ENCODE assay signal across 13 cellular contexts in the genomic region with DNA sequence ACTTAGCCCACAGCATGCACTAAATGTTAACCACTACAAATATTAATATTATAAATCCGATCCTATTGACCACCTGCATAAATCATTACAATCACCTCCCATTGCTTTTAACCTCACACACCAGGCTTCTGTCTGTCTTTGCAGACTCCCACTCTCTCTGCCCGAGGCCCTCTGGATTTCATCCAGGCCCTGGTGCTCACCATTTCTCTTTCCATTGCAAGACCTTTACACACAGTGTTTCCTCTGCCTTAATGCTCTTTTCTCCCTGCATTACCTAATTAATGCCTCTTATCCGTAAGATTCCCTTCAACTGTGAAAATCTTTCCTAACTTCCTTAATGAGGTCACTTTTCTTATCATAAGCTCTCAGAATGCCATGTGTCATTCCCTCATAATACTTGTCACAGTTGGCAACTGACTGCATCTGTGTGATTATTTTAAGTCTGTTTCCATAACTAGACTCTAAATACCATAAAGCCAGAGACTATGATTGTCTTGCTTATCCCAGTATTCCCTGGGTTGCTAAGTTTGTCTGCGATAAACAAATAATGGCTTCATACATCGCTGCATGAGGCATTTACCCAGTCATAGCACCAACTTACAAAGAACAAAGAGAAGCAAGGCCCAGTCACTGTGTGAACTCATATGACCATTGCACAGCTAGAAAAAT.
DNase-seq lines count a peak whose midpoint lies in the region; TF ChIP-seq lines count a peak whose summit lies in the region.
"Had no signal": no experiment of that assay in that cellular context is flagged by ENCODE, and none has a peak within 500 bp of the region (broad histone marks: within the 10 kb centered on the region; RNA-seq: fewer than 3 reads in every experiment).

No MANE protein-coding gene starts in this region.

- H3K36me3 Mint-ChIP-seq in brain: no peaks in the 10 kb centered on the region

- H3K27me3 ChIP-seq in right atrium auricular region (no peaks in the 10 kb centered on the region), suprapubic skin (no peaks in the 10 kb centered on the region)

- H3K27ac ChIP-seq in right atrium auricular region (peak overlapping the region; percentile 55 to 77), suprapubic skin (no peak overlapping the region)

- no peak for TF ChIP-seq POLR2A in suprapubic skin (IDR thresholded peaks at IDR 0.05)

- peaks cover 4% of the 10 kb centered on the region for H3K27me3 Mint-ChIP-seq in brain

- peak overlapping the region in 1 of 2 donors; percentile 7 for H3K4me3 ChIP-seq in right atrium auricular region
- H3K4me3 ChIP-seq in suprapubic skin: no peak overlapping the region

- DNase-seq in Daoy (ENCODE audit: low read depth) (peak; percentile 9), right atrium auricular region (ENCODE audit: low spot score) (no peak), pulmonary artery endothelial cell (ENCODE audit: low read depth, low spot score) (peak; percentile 84), Kasumi-1 (lab: John Stamatoyannopoulos, UW) (no peak), suprapubic skin (ENCODE audit: low spot score in 2 of 2) (no peak), NCI-H2107 (lab: John Stamatoyannopoulos, UW) (no peak), NK-92 (lab: John Stamatoyannopoulos, UW; ENCODE audit: unreplicated experiment) (no peak)
- DNase-seq: activated naive CD4-positive, alpha-beta T cell treated with anti-CD3 and anti-CD28 coated beads for 36 hours; NCI-H1694; retina; stimulated activated CD4-positive, alpha-beta T cell treated with anti-CD3 and anti-CD28 coated beads, Interleukin-4, amount 100 ng/mL, for 24 hours; T-helper 2 cell had no signal

- no peaks in the 10 kb centered on the region for H3K36me3 ChIP-seq in right atrium auricular region
- no peaks in the 10 kb centered on the region for H3K36me3 ChIP-seq in suprapubic skin

- WGBS in suprapubic skin: 73% methylated on average over 5 of the region's 5 CpGs

- H3K9me3 Mint-ChIP-seq in brain: peaks cover 4 to 25% (median 15%) of the 10 kb centered on the region in 5 experiments
- H3K9me3 Mint-ChIP-seq: activated naive CD4-positive, alpha-beta T cell treated with anti-CD3 and anti-CD28 coated beads for 36 hours had no signal

- no peak for TF ChIP-seq EP300 in suprapubic skin (IDR thresholded peaks at IDR 0.05)

- H3K27ac Mint-ChIP-seq in brain: peak overlapping the region in 3 of 5 experiments; percentile 7 to 54 (median 24)
- H3K27ac Mint-ChIP-seq: activated naive CD4-positive, alpha-beta T cell treated with anti-CD3 and anti-CD28 coated beads for 36 hours had no signal

- H3K9me3 ChIP-seq in right atrium auricular region (no peaks in the 10 kb centered on the region), suprapubic skin (no peaks in the 10 kb centered on the region)

- TF ChIP-seq CTCF in brain (conservative IDR thresholded peaks at IDR 0.05) (no peak), right atrium auricular region (IDR thresholded peaks at IDR 0.05) (no peak), suprapubic skin (IDR thresholded peaks at IDR 0.05) (no peak)

- H3K4me1 ChIP-seq in right atrium auricular region: peaks cover 0 to 7% of the 10 kb centered on the region in 2 donors
- H3K4me1 ChIP-seq in suprapubic skin: no peaks in the 10 kb centered on the region

- peaks cover 7% of the 10 kb centered on the region for H3K4me1 Mint-ChIP-seq in brain

- H3K4me3 Mint-ChIP-seq in brain: no peak overlapping the region
- H3K4me3 Mint-ChIP-seq: activated naive CD4-positive, alpha-beta T cell treated with anti-CD3 and anti-CD28 coated beads for 36 hours had no signal

Comparison
In these comparisons a context has a peak if more than half of its experiments do, and no peak if none do; other contexts are left out.
1. DNase-seq: peak in Daoy (single experiment) and pulmonary artery endothelial cell (single experiment); none in right atrium auricular region (single experiment), Kasumi-1 (0 of 2), suprapubic skin (0 of 2), NCI-H2107 (single experiment) and NK-92 (single experiment).